Comparison of ENCODE assay signal across 1 cellular context in the genomic region with DNA sequence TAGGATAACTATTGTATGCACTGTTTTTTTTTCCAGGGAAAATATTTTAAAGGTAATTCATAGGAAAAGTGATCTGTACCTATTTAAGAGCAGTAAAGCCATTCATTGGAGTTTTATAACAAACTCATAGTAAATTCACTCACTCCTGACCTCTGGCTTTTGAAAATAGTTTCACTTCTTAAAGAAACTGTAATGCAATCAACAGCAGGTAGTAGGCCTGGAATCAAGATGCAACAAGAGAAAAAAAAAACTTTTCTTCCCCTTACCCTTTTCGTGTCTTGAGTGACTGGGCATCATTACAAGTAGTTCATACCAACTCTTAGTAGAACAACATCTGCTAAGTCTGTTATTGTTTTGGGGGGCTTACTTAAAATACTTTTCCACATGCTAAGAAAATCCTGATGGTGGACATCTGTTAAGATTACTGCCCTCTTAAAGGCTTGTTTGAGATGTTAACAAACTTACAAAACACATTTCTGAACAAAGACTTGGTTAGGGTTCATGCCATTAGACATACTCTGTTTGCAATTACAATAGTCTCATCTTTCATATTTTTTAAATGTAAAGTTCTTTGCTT.
TF ChIP-seq lines count a peak whose summit lies in the region.

No MANE protein-coding gene starts in this region.

TF ChIP-seq in GM12878, 131 proteins besides CTCF, POLR2A, EP300 and RAD21 (continued from another document):
- TF ChIP-seq MTA2 (IDR thresholded peaks at IDR 0.05; ENCODE audit: low read depth) (no peak), BCL3 (IDR thresholded peaks at IDR 0.05; ENCODE audit: borderline replicate concordance, insufficient read depth, low read depth, low read length, poor library complexity, severe bottlenecking) (no peak), NR2C1 (IDR thresholded peaks at IDR 0.05) (no peak), SP1 (IDR thresholded peaks at IDR 0.05; ENCODE audit: low read depth, low read length) (no peak), MTA3 (IDR thresholded peaks at IDR 0.05; ENCODE audit: borderline replicate concordance, low read length) (no peak), ZNF592 (IDR thresholded peaks at IDR 0.05) (no peak), ATF7 (IDR thresholded peaks at IDR 0.05; ENCODE audit: low read depth) (no peak), RB1 (IDR thresholded peaks at IDR 0.05; ENCODE audit: borderline replicate concordance) (no peak), ZBTB4 (CRISPR knock-in tag; IDR thresholded peaks at IDR 0.05) (no peak), IRF4 (IDR thresholded peaks at IDR 0.05; ENCODE audit: low read depth, low read length) (no peak), TCF3 (IDR thresholded peaks at IDR 0.05; ENCODE audit: borderline replicate concordance, insufficient read depth, low read depth, low read length) (no peak), ATF3 (IDR thresholded peaks at IDR 0.05; ENCODE audit: borderline replicate concordance, extremely low read depth, low read depth, low read length) (no peak), KDM1A (IDR thresholded peaks at IDR 0.05; ENCODE audit: borderline replicate concordance) (no peak), SUPT20H (IDR thresholded peaks at IDR 0.05; ENCODE audit: borderline replicate concordance, control insufficient read depth, low read depth, low read length) (no peak), SUZ12 (IDR thresholded peaks at IDR 0.05; ENCODE audit: unreplicated experiment) (no peak)
